ENCODE assay signal across 7 cellular contexts in the genomic region with DNA sequence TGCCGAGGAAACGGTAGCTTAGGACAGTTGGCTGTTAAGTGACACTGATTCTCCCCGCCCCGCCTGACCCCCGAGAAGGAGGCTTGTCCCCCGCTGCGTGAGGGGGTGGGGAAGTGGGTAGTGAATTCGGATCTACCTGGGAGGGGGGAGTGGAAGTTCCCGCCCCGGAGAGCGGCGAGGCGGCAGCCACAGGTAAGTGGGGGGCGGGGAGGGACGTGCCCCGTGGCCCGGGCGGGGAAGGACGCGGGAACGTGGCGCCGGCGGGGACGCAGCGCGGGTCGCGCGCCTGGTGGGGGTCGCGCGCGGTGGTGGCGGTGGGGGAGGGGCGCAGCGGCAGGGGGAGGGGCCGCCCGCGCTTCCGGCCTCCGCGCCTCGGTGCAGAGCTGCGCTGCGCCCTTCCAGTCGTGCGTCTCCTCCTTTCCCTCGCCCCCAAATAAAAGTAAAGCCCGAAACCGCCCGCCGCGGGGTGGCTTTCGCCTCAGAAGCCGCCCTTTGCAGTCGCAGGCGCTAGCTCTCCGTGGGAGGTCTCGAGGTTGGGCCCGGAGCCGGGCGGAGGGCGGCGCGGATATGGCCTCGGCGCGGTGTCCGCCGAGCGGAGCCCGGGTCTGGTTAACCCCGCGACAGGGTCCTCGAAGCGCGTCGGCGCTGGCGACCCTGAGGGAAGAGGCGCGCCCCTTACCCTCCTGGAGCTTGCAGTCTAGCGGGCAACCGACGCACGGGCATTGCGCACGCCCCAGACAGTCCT. TPM values are rescaled to one million over a fixed set of nuclear protein-coding genes. Genes with fewer than 3 reads are reported as not detected.
DNase-seq lines count a peak whose midpoint lies in the region; ATAC-seq, FAIRE-seq and TF ChIP-seq lines count a peak whose summit lies in the region.

No MANE protein-coding gene starts in this region.

- TF ChIP-seq CTCF in NB4 (IDR thresholded peaks at IDR 0.05; ENCODE audit: low read depth, low read length) (no peak), choroid plexus epithelial cell (conservative IDR thresholded peaks at IDR 0.05; ENCODE audit: low read depth, low read length) (no peak), right lobe of liver (IDR thresholded peaks at IDR 0.05) (no peak)

- peak; percentile 79 for FAIRE-seq in GM12892 (lab: Jason Lieb, UNC)

- intact Hi-C loops in right lobe of liver (cut with DNase I): no loop called here

- H3K27ac ChIP-seq in right lobe of liver: peak overlapping the region; percentile 89 to 96 (median 92)

- H3K4me1 ChIP-seq in right lobe of liver: peaks cover 0 to 21% (median 7%) of the 10 kb centered on the region in 4 donors

- H3K9me3 ChIP-seq in right lobe of liver: no peaks in the 10 kb centered on the region

- ATAC-seq in right lobe of liver: peak; percentile 56 to 77 (median 64)

- no peaks in the 10 kb centered on the region for H3K36me3 ChIP-seq in right lobe of liver

- no peaks in the 10 kb centered on the region for H3K27me3 ChIP-seq in right lobe of liver

- peak; percentile 66 for DNase-seq in GM12892 (ENCODE audit: insufficient read length)
- peak; percentile 40 for DNase-seq in HCEC 1CT
- peak; percentile 81 for DNase-seq in NB4 (ENCODE audit: low read depth)
- DNase-seq in activated CD4-positive, alpha-beta T cell treated with anti-CD3 and anti-CD28 coated beads for 24 hours (ENCODE audit: low read depth in 2 of 2): peak; percentile 61 to 63
- peak; percentile 33 for DNase-seq in choroid plexus epithelial cell (ENCODE audit: low read depth)
- DNase-seq in right lobe of liver: peak; percentile 80 to 84 (median 83)
- peak; percentile 58 to 76 (median 60) for DNase-seq in stimulated activated CD4-positive, alpha-beta T cell treated with anti-CD3 and anti-CD28 coated beads, TNF-alpha, amount 100 ng/mL, for 24 hours (ENCODE audit: low read depth in 3 of 3)

- TF ChIP-seq POLR2A in GM12892 (IDR thresholded peaks at IDR 0.05; ENCODE audit: low read depth, low read length) (peak; percentile 69), NB4 (IDR thresholded peaks at IDR 0.05; ENCODE audit: extremely low read depth, insufficient read length) (peak; percentile 47), right lobe of liver (IDR thresholded peaks at IDR 0.05) (no peak)

- H3K4me3 ChIP-seq in NB4 (ENCODE audit: low read depth, low read length) (peak overlapping the region; percentile 98), choroid plexus epithelial cell (ENCODE audit: low read depth, low read length) (peak overlapping the region; percentile 90), right lobe of liver (peak overlapping the region; percentile 88 to 98 (median 94))

- under 1% methylated on average over 34 of the region's 89 CpGs for WGBS in right lobe of liver (ENCODE audit: insufficient coverage, low coverage, low lambda C conversion rate, missing lambda C conversion rate)

RNA-seq across cellular contexts. Expression of a gene that starts 0.4 kb away (rescaled TPM):
- 34.3 TPM for polyA plus RNA-seq in GM12892 (2012; ENCODE audit: missing spikeins)
- total RNA-seq in right lobe of liver: 10 to 100 TPM in 5 of 6 experiments, 1 to 10 TPM in 1; 7.3 to 19.9 (median 13.4) TPM

Comparison
In these comparisons a context has a peak if more than half of its experiments do, and no peak if none do; other contexts are left out.
1. Peak in every context shown above with its lines: DNase-seq, ATAC-seq, H3K4me3 ChIP-seq and H3K27ac ChIP-seq.
2. DNase-seq: peak in every context shown above with its lines; median percentile 83 in right lobe of liver; 81 in NB4; 66 in GM12892; 62 in activated CD4-positive, alpha-beta T cell treated with anti-CD3 and anti-CD28 coated beads for 24 hours; 60 in stimulated activated CD4-positive, alpha-beta T cell treated with anti-CD3 and anti-CD28 coated beads, TNF-alpha, amount 100 ng/mL, for 24 hours; 40 in HCEC 1CT; 33 in choroid plexus epithelial cell.